26 cellular contexts compared by ENCODE assay signal in the genomic region with DNA sequence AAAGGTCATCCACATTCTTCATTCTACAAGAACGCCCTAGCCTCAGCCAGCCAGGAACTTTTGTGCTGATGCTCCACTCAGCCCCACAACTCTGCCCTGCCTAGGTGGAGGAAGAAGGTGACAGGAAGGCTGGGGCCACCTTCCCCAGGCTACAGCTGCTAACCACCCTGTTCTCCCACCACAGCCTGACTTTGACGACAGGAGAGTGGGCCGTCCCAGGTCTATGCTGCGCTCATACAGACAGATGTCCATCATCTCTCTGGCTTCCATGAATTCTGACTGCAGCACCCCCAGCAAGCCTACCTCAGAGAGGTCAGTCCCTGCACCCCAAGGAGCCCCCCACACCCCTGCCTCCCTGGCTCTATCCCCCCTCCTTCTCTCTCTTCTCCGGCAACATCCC. TPM values are rescaled to one million over a fixed set of nuclear protein-coding genes. Genes with fewer than 3 reads are reported as not detected.
"Had no signal": no experiment of that assay in that cellular context is flagged by ENCODE, and none has a peak within 500 bp of the region (broad histone marks: within the 10 kb centered on the region; RNA-seq: fewer than 3 reads in every experiment).

No MANE protein-coding gene starts in this region.

- H3K4me3 Mint-ChIP-seq: activated CD4-positive, alpha-beta memory T cell treated with anti-CD3 and anti-CD28 coated beads for 36 hours; activated CD4-positive, alpha-beta T cell treated with anti-CD3 and anti-CD28 coated beads for 36 hours; activated CD4-positive, alpha-beta T cell treated with anti-CD3 and anti-CD28 coated beads, Interleukin-2, amount 10 ng/mL, durations not matched to agents 24 days and 14 days; activated CD8-positive, alpha-beta T cell treated with anti-CD3 and anti-CD28 coated beads, Interleukin-2, amount 10 ng/mL, durations not matched to agents 7 days and 5 days; activated naive CD4-positive, alpha-beta T cell treated with anti-CD3 and anti-CD28 coated beads for 36 hours; activated naive CD4-positive, alpha-beta T cell treated with anti-CD3 and anti-CD28 coated beads, Interleukin-2, amount 50 U/mL, for 24 hours; activated naive CD8-positive, alpha-beta T cell treated with anti-CD3 and anti-CD28 coated beads for 36 hours; activated naive CD8-positive, alpha-beta T cell treated with anti-CD3 and anti-CD28 coated beads, Interleukin-2, amount 50 U/mL, for 24 hours; activated T-cell treated with anti-CD3 and anti-CD28 coated beads, Interleukin-2, amount 50 U/mL, for 72 hours; T-helper 17 cell; T-helper 2 cell treated with Interferon-gamma antibody and Interleukin-4, amounts not matched to agents 5 μg/mL and 100 μg/mL, for 36 hours had no signal

- H3K27me3 ChIP-seq: adrenal gland, body of pancreas, colonic mucosa had no signal

- H3K4me1 ChIP-seq: adrenal gland, body of pancreas, colonic mucosa had no signal

- H3K36me3 ChIP-seq: adrenal gland, colonic mucosa had no signal

- H3K9me3 ChIP-seq: adrenal gland, body of pancreas, colonic mucosa had no signal

- H3K27me3 Mint-ChIP-seq: activated CD4-positive, alpha-beta memory T cell treated with anti-CD3 and anti-CD28 coated beads for 36 hours; activated CD4-positive, alpha-beta T cell treated with anti-CD3 and anti-CD28 coated beads for 36 hours; activated CD4-positive, alpha-beta T cell treated with anti-CD3 and anti-CD28 coated beads, Interleukin-2, amount 10 ng/mL, durations not matched to agents 24 days and 14 days; activated naive CD4-positive, alpha-beta T cell treated with anti-CD3 and anti-CD28 coated beads, Interleukin-2, amount 50 U/mL, for 24 hours; activated naive CD8-positive, alpha-beta T cell treated with anti-CD3 and anti-CD28 coated beads for 36 hours; activated naive CD8-positive, alpha-beta T cell treated with anti-CD3 and anti-CD28 coated beads, Interleukin-2, amount 50 U/mL, for 24 hours; T-helper 17 cell had no signal

- H3K9me3 Mint-ChIP-seq: activated CD4-positive, alpha-beta memory T cell treated with anti-CD3 and anti-CD28 coated beads for 36 hours; activated CD4-positive, alpha-beta T cell treated with anti-CD3 and anti-CD28 coated beads, Interleukin-2, amount 10 ng/mL, durations not matched to agents 24 days and 14 days; activated naive CD4-positive, alpha-beta T cell treated with anti-CD3 and anti-CD28 coated beads for 36 hours; activated naive CD4-positive, alpha-beta T cell treated with anti-CD3 and anti-CD28 coated beads, Interleukin-2, amount 50 U/mL, for 24 hours; activated naive CD8-positive, alpha-beta T cell treated with anti-CD3 and anti-CD28 coated beads for 36 hours; activated naive CD8-positive, alpha-beta T cell treated with anti-CD3 and anti-CD28 coated beads, Interleukin-2, amount 50 U/mL, for 24 hours; activated T-cell treated with anti-CD3 and anti-CD28 coated beads, Interleukin-2, amount 50 U/mL, for 72 hours; T-helper 2 cell treated with Interferon-gamma antibody and Interleukin-4, amounts not matched to agents 5 μg/mL and 100 μg/mL, for 36 hours had no signal

- H3K4me3 ChIP-seq: adrenal gland, body of pancreas, colonic mucosa had no signal

- H3K4me1 Mint-ChIP-seq: activated naive CD4-positive, alpha-beta T cell treated with anti-CD3 and anti-CD28 coated beads, Interleukin-2, amount 50 U/mL, for 24 hours had no signal

- ATAC-seq: activated CD8-positive, alpha-beta T cell treated with anti-CD3 and anti-CD28 coated beads, Interleukin-2, amount 10 ng/mL, durations not matched to agents 7 days and 5 days; activated T-cell treated with anti-CD3 and anti-CD28 coated beads, Interleukin-2, amount 50 U/mL, for 72 hours; body of pancreas; esophagus mucosa; SK-N-SH treated with all-trans-retinoic acid at 6 μM for 48 hours; T-helper 17 cell had no signal

- H3K27ac ChIP-seq: adrenal gland, body of pancreas, colonic mucosa had no signal

- H3K27ac Mint-ChIP-seq: activated CD4-positive, alpha-beta T cell treated with anti-CD3 and anti-CD28 coated beads for 36 hours; activated naive CD4-positive, alpha-beta T cell treated with anti-CD3 and anti-CD28 coated beads for 36 hours; activated naive CD4-positive, alpha-beta T cell treated with anti-CD3 and anti-CD28 coated beads, Interleukin-2, amount 50 U/mL, for 24 hours; activated naive CD8-positive, alpha-beta T cell treated with anti-CD3 and anti-CD28 coated beads for 36 hours; activated naive CD8-positive, alpha-beta T cell treated with anti-CD3 and anti-CD28 coated beads, Interleukin-2, amount 50 U/mL, for 24 hours; activated T-cell treated with anti-CD3 and anti-CD28 coated beads, Interleukin-2, amount 50 U/mL, for 72 hours; T-helper 17 cell; T-helper 2 cell treated with Interferon-gamma antibody and Interleukin-4, amounts not matched to agents 5 μg/mL and 100 μg/mL, for 36 hours had no signal

- DNase-seq: activated CD4-positive, alpha-beta memory T cell treated with anti-CD3 and anti-CD28 coated beads for 36 hours; activated CD4-positive, alpha-beta T cell treated with anti-CD3 and anti-CD28 coated beads for 36 hours; activated CD4-positive, alpha-beta T cell treated with anti-CD3 and anti-CD28 coated beads, Interleukin-2, amount 10 ng/mL, durations not matched to agents 24 days and 14 days; activated CD4-positive, CD25-positive, alpha-beta regulatory T cell; activated CD4-positive, CD25-positive, alpha-beta regulatory T cell treated with anti-CD3 and anti-CD28 coated beads, Interleukin-2, amount 50 U/mL, for 72 hours; activated CD8-positive, alpha-beta T cell treated with anti-CD3 and anti-CD28 coated beads, Interleukin-2, amount 10 ng/mL, durations not matched to agents 7 days and 5 days; activated effector memory CD4-positive, alpha-beta T cell treated with Interleukin-2 at 50 U/mL for 16 hours; activated naive CD4-positive, alpha-beta T cell treated with anti-CD3 and anti-CD28 coated beads for 36 hours; activated naive CD8-positive, alpha-beta T cell treated with anti-CD3 and anti-CD28 coated beads for 36 hours; activated naive CD8-positive, alpha-beta T cell treated with anti-CD3 and anti-CD28 coated beads, Interleukin-2, amount 50 U/mL, for 24 hours; activated T-cell treated with anti-CD3 and anti-CD28 coated beads, Interleukin-2, amount 50 U/mL, for 72 hours; amygdala; aorta; body of pancreas; central memory CD4-positive, alpha-beta T cell; cerebellar nuclear complex; colonic mucosa; effector CD8-positive, alpha-beta T cell; foreskin fibroblast; T-helper 1 cell; T-helper 17 cell had no signal

RNA-seq across cellular contexts. Expression of gene FOXI1, which starts 28.2 kb away (rescaled TPM):
- polyA plus RNA-seq: adrenal gland, aorta had no signal
